Comparison of ENCODE assay signal across 9 cellular contexts in the genomic region with DNA sequence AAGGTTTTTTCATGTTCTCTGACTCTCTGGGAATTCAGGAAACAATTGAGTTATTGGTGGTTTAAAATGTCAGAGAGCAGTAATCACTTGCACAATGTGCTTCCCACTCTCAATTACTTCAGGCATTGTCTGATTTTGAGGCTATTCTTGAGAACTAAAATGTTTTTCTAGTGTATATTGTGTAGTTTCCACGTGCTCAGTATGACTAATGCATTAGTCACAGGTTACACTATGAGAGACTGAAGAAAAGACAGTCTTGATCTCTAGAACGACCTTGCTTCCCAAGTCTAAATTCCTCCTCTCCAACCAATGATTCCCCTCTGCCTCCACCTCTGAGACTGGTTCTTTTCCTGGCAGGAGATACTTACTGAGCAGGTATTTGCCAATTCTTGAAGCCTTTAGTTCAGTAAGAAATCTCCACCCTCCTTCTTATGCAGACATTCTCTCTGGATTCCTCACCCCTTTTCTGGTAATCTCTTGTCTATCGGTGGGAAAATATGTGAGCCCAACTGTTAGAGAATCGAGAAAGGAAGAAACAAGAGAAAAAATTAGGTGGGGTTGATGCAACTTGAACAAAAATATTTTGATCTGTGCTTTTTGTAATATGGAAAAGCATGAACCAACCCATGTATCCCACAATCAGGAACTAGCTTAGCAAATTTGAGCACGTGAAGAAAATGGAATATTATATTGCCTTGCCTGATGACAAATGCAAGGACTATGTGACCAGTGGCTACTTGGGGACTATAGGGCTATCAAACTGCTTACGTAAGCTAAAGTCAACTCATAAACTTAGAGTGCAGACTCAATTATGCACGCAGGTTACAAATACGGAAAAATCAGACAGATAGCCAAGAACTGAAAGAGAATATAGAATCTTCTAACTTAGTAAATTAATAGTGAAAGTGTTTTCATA.
DNase-seq lines count a peak whose midpoint lies in the region; ATAC-seq, FAIRE-seq and TF ChIP-seq lines count a peak whose summit lies in the region.
"Had no signal": no experiment of that assay in that cellular context is flagged by ENCODE, and none has a peak within 500 bp of the region (broad histone marks: within the 10 kb centered on the region; RNA-seq: fewer than 3 reads in every experiment).

No MANE protein-coding gene starts in this region.

- in situ Hi-C loops in Caki2 (cut with HindIII; ENCODE audit: low pct_unique_long_range_greater_than_20kb, low sequenced_read_pairs) = loop anchor here (10.0 kb wide), 1 partner anchor 337 kb away; a partner anchor contains a TSS
- in situ Hi-C loops in HepG2 (cut with HindIII; ENCODE audit: extremely low pct_ligation_motif_present, low pct_unique_long_range_greater_than_20kb) = no loop called here

- ATAC-seq in HepG2 = no peak; the same call in 2 of the 3 replicates
- no peak for ATAC-seq in GM18498 (IDR thresholded peaks at IDR 0.05; ENCODE audit: unreplicated experiment)
- no peak for ATAC-seq in GM19397 (IDR thresholded peaks at IDR 0.05; ENCODE audit: unreplicated experiment)

- WGBS in HepG2 (ENCODE audit: low lambda C conversion rate) = 60% methylated on average over 8 of the region's 8 CpGs

- TF ChIP-seq EP300 in HepG2 (IDR thresholded peaks at IDR 0.05; ENCODE audit: low read depth in 2 of 2, low read length in 2 of 2) (no peak; a peak in 1 of 4 replicates), HepG2 (CRISPR knock-in tag; IDR thresholded peaks at IDR 0.05; ENCODE audit: borderline replicate concordance) (no peak)

- TF ChIP-seq RAD21 in HepG2 (CRISPR knock-in tag; IDR thresholded peaks at IDR 0.05) = no peak

- no peaks in the 10 kb centered on the region for H3K36me3 ChIP-seq in HepG2 (replicated peaks in 1 of 2; ENCODE audit: control insufficient read depth in 1 of 2, insufficient read depth in 2 of 2, low read length in 2 of 2)

- peak overlapping the region; percentile 6; the same call in 1 of the 2 replicates for H3K9ac ChIP-seq in HepG2 (ENCODE audit: insufficient read depth, low read depth, low read length)

- no peak for TF ChIP-seq POLR2A in HepG2 (IDR thresholded peaks at IDR 0.05; ENCODE audit: insufficient read depth in 1 of 2, low read depth in 2 of 2, low read length in 2 of 2)

- H3K79me2 ChIP-seq in HepG2 (ENCODE audit: insufficient read depth, low read length) = no peaks in the 10 kb centered on the region

- H3K27ac ChIP-seq in HepG2 (ENCODE audit: extremely low read length, insufficient read depth, low read length) (peak overlapping the region; percentile 24), coronary artery (no peak overlapping the region)

- POLR2A ChIA-PET in HepG2 (lab: Yijun Ruan, JAX) = interaction anchor here (2.0 kb wide), 1 partner anchor 28 kb away, joined by 6 read pairs; no protein-coding TSS in a partner anchor

- H3K4me1 ChIP-seq in HepG2 (ENCODE audit: insufficient read depth, low read length) = peaks cover 56% of the 10 kb centered on the region

- no peak for FAIRE-seq in HepG2 (lab: Jason Lieb, UNC)

- TF ChIP-seq CTCF in HepG2 (CRISPR knock-in tag; IDR thresholded peaks at IDR 0.05) (no peak), coronary artery (IDR thresholded peaks at IDR 0.05) (no peak)

- H3K9me3 ChIP-seq in HepG2 (ENCODE audit: low read length) = peaks cover 7% of the 10 kb centered on the region

- H3K4me3 ChIP-seq in HepG2 (replicated peaks in 1 of 3; ENCODE audit: insufficient read depth in 1 of 3, low read depth in 2 of 3, low read length in 3 of 3) (no peak overlapping the region), coronary artery (no peak overlapping the region)

- DNase-seq in Caki2 (ENCODE audit: low read depth) = peak; percentile 80
- DNase-seq in LHCN-M2 (ENCODE audit: low read depth) = peak; percentile 98
- DNase-seq in astrocyte of the hippocampus (ENCODE audit: low read depth, low spot score) = peak; percentile 90
- DNase-seq in HepG2 (ENCODE audit: low spot score) = peak; percentile 73
- no peak for DNase-seq in coronary artery (ENCODE audit: low spot score)
- no peak for DNase-seq in HuH-7 (ENCODE audit: low spot score)
- DNase-seq: left cardiac atrium had no signal

- H3K27me3 ChIP-seq in HepG2 (ENCODE audit: control insufficient read depth in 1 of 2, insufficient read depth in 2 of 2, low read length in 2 of 2) = no peaks in the 10 kb centered on the region

- H4K20me1 ChIP-seq in HepG2 (ENCODE audit: insufficient read depth, low read length) = no peaks in the 10 kb centered on the region

- H2AFZ ChIP-seq in HepG2 (ENCODE audit: low read length) = peak overlapping the region; percentile 13

- no peak overlapping the region for H3K4me2 ChIP-seq in HepG2 (ENCODE audit: low read depth, low read length)

- BruUV-seq in HepG2 (replicated peaks; lab: Mats Ljungman, UMichigan) = no TSS peak

- intact Hi-C loops in HepG2 (cut with micrococcal nuclease; ENCODE audit: unreplicated experiment) = no loop called here

- CTCF ChIA-PET in HepG2 (lab: Yijun Ruan, JAX; ENCODE audit: low intra/inter-chr PET ratio, low total read pairs) = no interaction called here

TF ChIP-seq in HepG2, 621 proteins besides CTCF, POLR2A, EP300 and RAD21 (continues in another document):
- TF ChIP-seq TEAD3 (CRISPR knock-in tag; optimal IDR thresholded peaks at IDR 0.05; ENCODE audit: borderline replicate concordance) = peak; percentile 25
- 0 out of 2 replicates have a peak, but pooled peaks have one; percentile 13 for TF ChIP-seq GATAD1 (CRISPR knock-in tag; IDR thresholded peaks at IDR 0.05)
- TF ChIP-seq, protein P1, sequence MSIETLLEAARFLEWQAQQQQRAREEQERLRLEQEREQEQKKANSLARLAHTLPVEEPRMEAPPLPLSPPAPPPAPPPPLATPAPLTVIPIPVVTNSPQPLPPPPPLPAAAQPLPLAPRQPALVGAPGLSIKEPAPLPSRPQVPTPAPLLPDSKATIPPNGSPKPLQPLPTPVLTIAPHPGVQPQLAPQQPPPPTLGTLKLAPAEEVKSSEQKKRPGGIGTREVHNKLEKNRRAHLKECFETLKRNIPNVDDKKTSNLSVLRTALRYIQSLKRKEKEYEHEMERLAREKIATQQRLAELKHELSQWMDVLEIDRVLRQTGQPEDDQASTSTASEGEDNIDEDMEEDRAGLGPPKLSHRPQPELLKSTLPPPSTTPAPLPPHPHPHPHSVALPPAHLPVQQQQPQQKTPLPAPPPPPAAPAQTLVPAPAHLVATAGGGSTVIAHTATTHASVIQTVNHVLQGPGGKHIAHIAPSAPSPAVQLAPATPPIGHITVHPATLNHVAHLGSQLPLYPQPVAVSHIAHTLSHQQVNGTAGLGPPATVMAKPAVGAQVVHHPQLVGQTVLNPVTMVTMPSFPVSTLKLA (IDR thresholded peaks at IDR 0.05) = peak; percentile 6; the same call in 1 of the 2 replicates
- TF ChIP-seq CC2D1A (CRISPR knock-in tag; IDR thresholded peaks at IDR 0.05) = no peak
- TF ChIP-seq NFIC (IDR thresholded peaks at IDR 0.05; ENCODE audit: low read length) = peak; percentile 45; the same call in 1 of the 2 replicates
- no peak for TF ChIP-seq GLI4 (CRISPR knock-in tag; IDR thresholded peaks at IDR 0.05; ENCODE audit: borderline replicate concordance)
- TF ChIP-seq, protein P2, sequence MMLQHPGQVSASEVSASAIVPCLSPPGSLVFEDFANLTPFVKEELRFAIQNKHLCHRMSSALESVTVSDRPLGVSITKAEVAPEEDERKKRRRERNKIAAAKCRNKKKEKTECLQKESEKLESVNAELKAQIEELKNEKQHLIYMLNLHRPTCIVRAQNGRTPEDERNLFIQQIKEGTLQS (CRISPR knock-in tag; IDR thresholded peaks at IDR 0.05) = peak; percentile 43; the same call in 1 of the 2 replicates
- TF ChIP-seq, protein P3, sequence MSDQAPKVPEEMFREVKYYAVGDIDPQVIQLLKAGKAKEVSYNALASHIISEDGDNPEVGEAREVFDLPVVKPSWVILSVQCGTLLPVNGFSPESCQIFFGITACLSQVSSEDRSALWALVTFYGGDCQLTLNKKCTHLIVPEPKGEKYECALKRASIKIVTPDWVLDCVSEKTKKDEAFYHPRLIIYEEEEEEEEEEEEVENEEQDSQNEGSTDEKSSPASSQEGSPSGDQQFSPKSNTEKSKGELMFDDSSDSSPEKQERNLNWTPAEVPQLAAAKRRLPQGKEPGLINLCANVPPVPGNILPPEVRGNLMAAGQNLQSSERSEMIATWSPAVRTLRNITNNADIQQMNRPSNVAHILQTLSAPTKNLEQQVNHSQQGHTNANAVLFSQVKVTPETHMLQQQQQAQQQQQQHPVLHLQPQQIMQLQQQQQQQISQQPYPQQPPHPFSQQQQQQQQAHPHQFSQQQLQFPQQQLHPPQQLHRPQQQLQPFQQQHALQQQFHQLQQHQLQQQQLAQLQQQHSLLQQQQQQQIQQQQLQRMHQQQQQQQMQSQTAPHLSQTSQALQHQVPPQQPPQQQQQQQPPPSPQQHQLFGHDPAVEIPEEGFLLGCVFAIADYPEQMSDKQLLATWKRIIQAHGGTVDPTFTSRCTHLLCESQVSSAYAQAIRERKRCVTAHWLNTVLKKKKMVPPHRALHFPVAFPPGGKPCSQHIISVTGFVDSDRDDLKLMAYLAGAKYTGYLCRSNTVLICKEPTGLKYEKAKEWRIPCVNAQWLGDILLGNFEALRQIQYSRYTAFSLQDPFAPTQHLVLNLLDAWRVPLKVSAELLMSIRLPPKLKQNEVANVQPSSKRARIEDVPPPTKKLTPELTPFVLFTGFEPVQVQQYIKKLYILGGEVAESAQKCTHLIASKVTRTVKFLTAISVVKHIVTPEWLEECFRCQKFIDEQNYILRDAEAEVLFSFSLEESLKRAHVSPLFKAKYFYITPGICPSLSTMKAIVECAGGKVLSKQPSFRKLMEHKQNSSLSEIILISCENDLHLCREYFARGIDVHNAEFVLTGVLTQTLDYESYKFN (CRISPR knock-in tag; conservative IDR thresholded peaks at IDR 0.05) = 0 out of 2 replicates have a peak, but pooled peaks have one; percentile 27
- peak; percentile 19; the same call in 1 of the 2 replicates for TF ChIP-seq KAT8 (CRISPR knock-in tag; IDR thresholded peaks at IDR 0.05)
- no peak for TF ChIP-seq DMAP1 (CRISPR knock-in tag; IDR thresholded peaks at IDR 0.05)
- TF ChIP-seq SOX5 (CRISPR knock-in tag; IDR thresholded peaks at IDR 0.05; ENCODE audit: borderline replicate concordance) = peak; percentile 87; the same call in 1 of the 2 replicates
- TF ChIP-seq FOSL1 (CRISPR knock-in tag; IDR thresholded peaks at IDR 0.05; ENCODE audit: borderline replicate concordance) = peak; percentile 44; the same call in 1 of the 2 replicates
- no peak for TF ChIP-seq SOX6 (IDR thresholded peaks at IDR 0.05)
- peak; percentile 77 for TF ChIP-seq SOX6 (CRISPR knock-in tag; IDR thresholded peaks at IDR 0.05)
- TF ChIP-seq ZNF550 (CRISPR knock-in tag; IDR thresholded peaks at IDR 0.05; ENCODE audit: borderline replicate concordance) = no peak
- TF ChIP-seq MED1 (CRISPR knock-in tag; IDR thresholded peaks at IDR 0.05) = peak; percentile 59
- 0 out of 2 replicates have a peak, but pooled peaks have one; percentile 33 for TF ChIP-seq ZNF34 (CRISPR knock-in tag; IDR thresholded peaks at IDR 0.05; ENCODE audit: borderline replicate concordance)
- TF ChIP-seq ARNTL (CRISPR knock-in tag; IDR thresholded peaks at IDR 0.05) = 0 out of 2 replicates have a peak, but pooled peaks have one; percentile 22
- no peak for TF ChIP-seq ZC3H4 (CRISPR knock-in tag; IDR thresholded peaks at IDR 0.05; ENCODE audit: borderline replicate concordance)

Comparison
In these comparisons a context has a peak if more than half of its experiments do, and no peak if none do; other contexts are left out.
1. DNase-seq: peak in Caki2 (single experiment), LHCN-M2 (single experiment), astrocyte of the hippocampus (single experiment) and HepG2 (single experiment); none in coronary artery (single experiment) and HuH-7 (single experiment).